In the genomic region with DNA sequence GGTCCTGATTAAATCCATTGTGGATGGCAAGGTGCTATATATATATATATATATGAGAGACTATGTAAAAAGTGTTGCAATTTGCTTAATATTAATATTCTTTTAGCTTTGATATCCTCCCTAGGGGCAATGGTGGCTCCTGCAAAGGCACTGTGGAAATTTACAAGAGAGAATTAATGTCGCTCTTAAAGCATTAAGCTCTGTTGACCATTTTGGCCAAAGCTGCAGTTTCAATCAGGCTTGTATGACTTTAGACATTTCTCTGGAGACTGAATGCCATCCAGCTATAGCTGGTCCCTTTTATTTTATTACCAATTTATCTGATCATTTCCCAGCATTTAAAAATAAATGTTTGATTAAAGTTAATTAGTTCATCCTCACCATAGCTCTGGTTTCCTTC, we compare ENCODE assay signal across 11 cellular contexts.
DNase-seq lines count a peak whose midpoint lies in the region; ATAC-seq and TF ChIP-seq lines count a peak whose summit lies in the region.
"Had no signal": no experiment of that assay in that cellular context is flagged by ENCODE, and none has a peak within 500 bp of the region (broad histone marks: within the 10 kb centered on the region; RNA-seq: fewer than 3 reads in every experiment).

No MANE protein-coding gene starts in this region.

- H3K4me1 ChIP-seq in right atrium auricular region (peaks cover 0 to 68% of the 10 kb centered on the region in 2 donors), transverse colon (peaks cover 13 to 51% (median 33%) of the 10 kb centered on the region in 4 donors)
- peaks cover 23 to 45% of the 10 kb centered on the region in 2 donors for H3K4me1 ChIP-seq in naive thymus-derived CD4-positive, alpha-beta T cell (ENCODE audit: control insufficient read depth in 2 of 2, insufficient read depth in 2 of 2, low read length in 2 of 2)

- H3K36me3 ChIP-seq in right atrium auricular region (no peaks in the 10 kb centered on the region), transverse colon (no peaks in the 10 kb centered on the region)
- H3K36me3 ChIP-seq in naive thymus-derived CD4-positive, alpha-beta T cell (ENCODE audit: control insufficient read depth in 2 of 3, insufficient read depth in 3 of 3, low read length in 3 of 3) = no peaks in the 10 kb centered on the region

- no peaks in the 10 kb centered on the region for H3K9me3 ChIP-seq in right atrium auricular region
- no peaks in the 10 kb centered on the region for H3K9me3 ChIP-seq in naive thymus-derived CD4-positive, alpha-beta T cell (ENCODE audit: control insufficient read depth in 2 of 3, low read length in 3 of 3)
- H3K9me3 ChIP-seq in transverse colon = no peaks in the 10 kb centered on the region

- H3K9me3 Mint-ChIP-seq in activated naive CD8-positive, alpha-beta T cell treated with anti-CD3 and anti-CD28 coated beads, Interleukin-2, amount 10 ng/mL, durations not matched to agents 7 days and 5 days = no peaks in the 10 kb centered on the region
- no peaks in the 10 kb centered on the region for H3K9me3 Mint-ChIP-seq in naive thymus-derived CD4-positive, alpha-beta T cell
- H3K9me3 Mint-ChIP-seq: CD8-positive, alpha-beta memory T cell had no signal

- peak overlapping the region; percentile 91 for H3K4me3 Mint-ChIP-seq in activated naive CD8-positive, alpha-beta T cell treated with anti-CD3 and anti-CD28 coated beads, Interleukin-2, amount 10 ng/mL, durations not matched to agents 7 days and 5 days
- peak overlapping the region in 9 of 10 donors; percentile 47 to 95 (median 88) for H3K4me3 Mint-ChIP-seq in naive thymus-derived CD4-positive, alpha-beta T cell

- in situ Hi-C loops in transverse colon (cut with MboI; ENCODE audit: low pct_ligation_motif_present in 1 of 4, low pct_unique_long_range_greater_than_20kb in 1 of 4, low sequenced_read_pairs in 3 of 4) = no loop called here

- no peaks in the 10 kb centered on the region for H3K27me3 Mint-ChIP-seq in activated naive CD8-positive, alpha-beta T cell treated with anti-CD3 and anti-CD28 coated beads, Interleukin-2, amount 10 ng/mL, durations not matched to agents 7 days and 5 days
- H3K27me3 Mint-ChIP-seq in naive thymus-derived CD4-positive, alpha-beta T cell = no peaks in the 10 kb centered on the region
- H3K27me3 Mint-ChIP-seq: CD8-positive, alpha-beta memory T cell had no signal

- H3K4me3 ChIP-seq in right atrium auricular region (peak overlapping the region in 1 of 2 donors; percentile 49), transverse colon (no peak overlapping the region)
- H3K4me3 ChIP-seq in naive thymus-derived CD4-positive, alpha-beta T cell (ENCODE audit: low read length) = no peak overlapping the region

- peak overlapping the region; percentile 88 for H3K27ac Mint-ChIP-seq in activated naive CD8-positive, alpha-beta T cell treated with anti-CD3 and anti-CD28 coated beads, Interleukin-2, amount 10 ng/mL, durations not matched to agents 7 days and 5 days
- H3K27ac Mint-ChIP-seq in naive thymus-derived CD4-positive, alpha-beta T cell = peak overlapping the region in 7 of 9 donors; percentile 21 to 88 (median 69)

- H3K36me3 Mint-ChIP-seq in activated naive CD8-positive, alpha-beta T cell treated with anti-CD3 and anti-CD28 coated beads, Interleukin-2, amount 10 ng/mL, durations not matched to agents 7 days and 5 days = peaks cover 6% of the 10 kb centered on the region
- peaks cover 0 to 4% (median 0%) of the 10 kb centered on the region in 5 donors for H3K36me3 Mint-ChIP-seq in naive thymus-derived CD4-positive, alpha-beta T cell
- H3K36me3 Mint-ChIP-seq: CD8-positive, alpha-beta memory T cell had no signal

- TF ChIP-seq CTCF in right atrium auricular region (IDR thresholded peaks at IDR 0.05) = no peak
- TF ChIP-seq CTCF in transverse colon (IDR thresholded peaks at IDR 0.05) = no peak

- peak overlapping the region; percentile 79 to 80 for H3K27ac ChIP-seq in right atrium auricular region
- H3K27ac ChIP-seq in naive thymus-derived CD4-positive, alpha-beta T cell (ENCODE audit: low read depth, low read length) = no peak overlapping the region
- peak overlapping the region; percentile 43 to 69 (median 64) for H3K27ac ChIP-seq in transverse colon
- H3K27ac ChIP-seq: epithelial cell of prostate had no signal

- WGBS in transverse colon (ENCODE audit: low coverage in 1 of 2), 2 donors = 64 to 70% methylated on average over 1 of the region's 1 CpG

- CTCF ChIA-PET in naive thymus-derived CD4-positive, alpha-beta T cell (lab: Charles Lee) = interaction anchor here (0.6 to 0.8 kb wide), 2 partner anchors 20 to 74 kb away, joined by 3 to 4 read pairs; no protein-coding TSS in a partner anchor

- intact Hi-C loops in cardiac septum (cut with DNase I) = loop anchor here (2.0 to 5.0 kb wide), 2 partner anchors 28 to 154 kb away; a partner anchor contains a TSS
- intact Hi-C loops in naive thymus-derived CD4-positive, alpha-beta T cell (cut with micrococcal nuclease) = no loop called here
- intact Hi-C loops in transverse colon (cut with DNase I; ENCODE audit: low total_unique reads) = no loop called here

- DNase-seq in right atrium auricular region (ENCODE audit: low spot score) (no peak), cardiac septum (ENCODE audit: low spot score) (no peak), transverse colon (no peak), NCI-H526 (lab: John Stamatoyannopoulos, UW) (no peak)
- DNase-seq in activated naive CD8-positive, alpha-beta T cell treated with anti-CD3 and anti-CD28 coated beads, Interleukin-2, amount 10 ng/mL, durations not matched to agents 7 days and 5 days = no peak
- no peak for DNase-seq in naive thymus-derived CD4-positive, alpha-beta T cell
- DNase-seq: GOT3 had no signal

- peaks cover 71% of the 10 kb centered on the region for H3K4me1 Mint-ChIP-seq in activated naive CD8-positive, alpha-beta T cell treated with anti-CD3 and anti-CD28 coated beads, Interleukin-2, amount 10 ng/mL, durations not matched to agents 7 days and 5 days
- peaks cover 62 to 90% (median 81%) of the 10 kb centered on the region in 7 donors for H3K4me1 Mint-ChIP-seq in naive thymus-derived CD4-positive, alpha-beta T cell

- no peaks in the 10 kb centered on the region for H3K27me3 ChIP-seq in right atrium auricular region
- H3K27me3 ChIP-seq in naive thymus-derived CD4-positive, alpha-beta T cell (ENCODE audit: control insufficient read depth in 2 of 2, insufficient read depth in 2 of 2, low read length in 2 of 2) = no peaks in the 10 kb centered on the region
- no peaks in the 10 kb centered on the region for H3K27me3 ChIP-seq in transverse colon

- TF ChIP-seq EP300 in transverse colon (IDR thresholded peaks at IDR 0.05; ENCODE audit: low read depth) = no peak

- POLR2A ChIA-PET in activated naive CD8-positive, alpha-beta T cell treated with anti-CD3 and anti-CD28 coated beads, Interleukin-2, amount 10 ng/mL, durations not matched to agents 7 days and 5 days (lab: Charles Lee) = interaction anchor here (0.6 to 6.3 kb wide), 4 partner anchors 20 to 152 kb away, joined by 3 to 36 read pairs (median 7); no protein-coding TSS in a partner anchor
- POLR2A ChIA-PET in naive thymus-derived CD4-positive, alpha-beta T cell (lab: Charles Lee) = interaction anchor here (0.7 to 1.8 kb wide), 3 partner anchors 10 to 57 kb away, joined by 3 to 7 read pairs (median 5); no protein-coding TSS in a partner anchor

- no peak for ATAC-seq in activated naive CD8-positive, alpha-beta T cell treated with anti-CD3 and anti-CD28 coated beads, Interleukin-2, amount 10 ng/mL, durations not matched to agents 7 days and 5 days (ENCODE audit: low read depth)
- no peak for ATAC-seq in naive thymus-derived CD4-positive, alpha-beta T cell
- ATAC-seq in GM21576 (IDR thresholded peaks at IDR 0.05; ENCODE audit: unreplicated experiment) = no peak
- no peak for ATAC-seq in HG03159 (IDR thresholded peaks at IDR 0.05; ENCODE audit: unreplicated experiment)

- no peak for TF ChIP-seq POLR2A in transverse colon (IDR thresholded peaks at IDR 0.05)
